ENCODE assay signal across 9 cellular contexts in the genomic region with DNA sequence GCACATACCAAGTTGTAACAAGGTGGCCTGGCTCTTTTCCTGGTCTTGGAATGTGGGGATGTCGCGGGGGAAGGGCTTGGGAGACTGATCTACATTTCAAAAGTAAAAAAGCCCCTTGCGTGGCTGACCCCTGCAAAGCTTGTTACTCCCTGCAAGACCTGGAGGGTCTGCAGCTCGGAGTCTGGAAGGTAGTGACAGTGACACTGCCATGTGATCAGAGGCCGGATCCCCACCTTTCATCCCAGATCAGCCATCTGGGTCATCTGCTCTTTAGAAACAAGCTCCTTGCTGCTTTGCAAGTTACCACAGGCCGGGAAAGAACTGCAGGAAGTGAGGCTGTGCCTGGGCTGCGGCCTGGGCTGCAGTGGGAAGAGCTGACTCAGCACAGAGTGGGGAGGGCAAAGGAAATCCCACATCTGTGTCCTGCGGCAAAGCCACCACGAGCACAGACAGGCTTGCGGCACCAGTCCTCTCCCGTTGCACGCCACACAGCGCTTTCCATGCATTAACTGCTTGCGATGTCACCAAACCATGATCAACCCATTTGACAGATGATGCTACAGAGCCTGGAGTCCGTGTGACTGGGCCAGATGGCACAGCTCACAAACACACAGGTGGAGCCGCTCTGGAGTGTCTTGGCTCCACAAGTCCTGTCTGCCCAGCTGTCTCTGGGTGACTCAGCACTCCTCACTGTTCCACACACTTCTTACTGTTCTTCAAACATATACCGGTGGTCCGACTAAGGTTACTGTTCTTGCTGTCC.
DNase-seq lines count a peak whose midpoint lies in the region; ATAC-seq and TF ChIP-seq lines count a peak whose summit lies in the region.
"Had no signal": no experiment of that assay in that cellular context is flagged by ENCODE, and none has a peak within 500 bp of the region (broad histone marks: within the 10 kb centered on the region; RNA-seq: fewer than 3 reads in every experiment).

No MANE protein-coding gene starts in this region.

- ATAC-seq in GM18870 (IDR thresholded peaks at IDR 0.05; ENCODE audit: unreplicated experiment) = peak; percentile 43
- no peak for ATAC-seq in GM18519 (IDR thresholded peaks at IDR 0.05; ENCODE audit: low FRiP score, unreplicated experiment)
- ATAC-seq in HG02970 (IDR thresholded peaks at IDR 0.05; ENCODE audit: low FRiP score, unreplicated experiment) = no peak

- no peaks in the 10 kb centered on the region for H3K36me3 ChIP-seq in OCI-LY7 (ENCODE audit: insufficient read depth, low read length)
- H3K36me3 ChIP-seq in adrenal gland (replicated peaks in 1 of 2) = no peaks in the 10 kb centered on the region

- H3K4me3 ChIP-seq in OCI-LY7 (ENCODE audit: low read depth, low read length, poor library complexity, severe bottlenecking) (no peak overlapping the region), adrenal gland (no peak overlapping the region)

- peak overlapping the region; percentile 82; the same call in 1 of the 2 replicates for H2AFZ ChIP-seq in OCI-LY7 (ENCODE audit: low read length)

- no TSS peak for BruUV-seq in OCI-LY7 (replicated peaks; lab: Mats Ljungman, UMichigan)

- POLR2A ChIA-PET in OCI-LY7 (lab: Charles Lee) = no interaction called here

- no peaks in the 10 kb centered on the region for H3K9me2 ChIP-seq in OCI-LY7 (ENCODE audit: insufficient read depth, low read length)

- no peak overlapping the region for H3K4me2 ChIP-seq in OCI-LY7 (ENCODE audit: low read length)

- TF ChIP-seq POLR2A in adrenal gland (IDR thresholded peaks at IDR 0.05) = no peak

- H3K27me3 ChIP-seq in adrenal gland = no peaks in the 10 kb centered on the region

- H3K27ac ChIP-seq in OCI-LY7 (ENCODE audit: low read depth, low read length, poor library complexity, severe bottlenecking) (no peak overlapping the region), adrenal gland (peak overlapping the region in 3 of 5 donors; percentile 19 to 85 (median 74))

- WGBS in adrenal gland, 4 donors = 67 to 68% (median 67%) methylated on average over 9 to 18 of the region's 18 CpGs

- H3K79me2 ChIP-seq in OCI-LY7 (ENCODE audit: insufficient read depth, low read depth, low read length) = no peaks in the 10 kb centered on the region

- intact Hi-C loops in OCI-LY7 (cut with micrococcal nuclease; ENCODE audit: unreplicated experiment) = no loop called here
- intact Hi-C loops in adrenal gland (cut with DNase I) = no loop called here

- CTCF ChIA-PET in OCI-LY7 (lab: Charles Lee; ENCODE audit: unreplicated experiment) = no interaction called here

- H3K4me1 ChIP-seq in OCI-LY7 (ENCODE audit: insufficient read depth, low read length, poor library complexity, severe bottlenecking) (peaks cover 14% of the 10 kb centered on the region), adrenal gland (replicated peaks in 1 of 2) (peaks cover 8 to 24% of the 10 kb centered on the region in 2 donors)

- DNase-seq in OCI-LY7 (ENCODE audit: low spot score) (no peak), adrenal gland (peak; percentile 47 to 76 (median 64)), hepatic stellate cell (ENCODE audit: low spot score) (peak; percentile 87), NCI-H187 (lab: John Stamatoyannopoulos, UW) (no peak)
- peak; percentile 52 to 61 for DNase-seq in stimulated activated CD4-positive, alpha-beta T cell treated with anti-CD3 and anti-CD28 coated beads, Interleukin-4, amount 100 ng/mL, for 48 hours (ENCODE audit: low read depth in 2 of 2)
- DNase-seq: naive B cell had no signal

- H3K9me3 ChIP-seq in OCI-LY7 (ENCODE audit: low read length) (peaks cover 2% of the 10 kb centered on the region), adrenal gland (replicated peaks in 1 of 3) (no peaks in the 10 kb centered on the region)

- no peaks in the 10 kb centered on the region for H4K20me1 ChIP-seq in OCI-LY7 (ENCODE audit: insufficient read depth, low read length)

- TF ChIP-seq CTCF in OCI-LY7 (conservative IDR thresholded peaks at IDR 0.05; ENCODE audit: low read length) = no peak
- TF ChIP-seq CTCF in adrenal gland (IDR thresholded peaks at IDR 0.05) = no peak

Comparison
In these comparisons a context has a peak if more than half of its experiments do, and no peak if none do; other contexts are left out.
1. DNase-seq: peak in adrenal gland (7 of 7), hepatic stellate cell (single experiment) and stimulated activated CD4-positive, alpha-beta T cell treated with anti-CD3 and anti-CD28 coated beads, Interleukin-4, amount 100 ng/mL, for 48 hours (2 of 2); none in OCI-LY7 (single experiment) and NCI-H187 (0 of 2).